ENCODE assay signal across 8 cellular contexts in the genomic region with DNA sequence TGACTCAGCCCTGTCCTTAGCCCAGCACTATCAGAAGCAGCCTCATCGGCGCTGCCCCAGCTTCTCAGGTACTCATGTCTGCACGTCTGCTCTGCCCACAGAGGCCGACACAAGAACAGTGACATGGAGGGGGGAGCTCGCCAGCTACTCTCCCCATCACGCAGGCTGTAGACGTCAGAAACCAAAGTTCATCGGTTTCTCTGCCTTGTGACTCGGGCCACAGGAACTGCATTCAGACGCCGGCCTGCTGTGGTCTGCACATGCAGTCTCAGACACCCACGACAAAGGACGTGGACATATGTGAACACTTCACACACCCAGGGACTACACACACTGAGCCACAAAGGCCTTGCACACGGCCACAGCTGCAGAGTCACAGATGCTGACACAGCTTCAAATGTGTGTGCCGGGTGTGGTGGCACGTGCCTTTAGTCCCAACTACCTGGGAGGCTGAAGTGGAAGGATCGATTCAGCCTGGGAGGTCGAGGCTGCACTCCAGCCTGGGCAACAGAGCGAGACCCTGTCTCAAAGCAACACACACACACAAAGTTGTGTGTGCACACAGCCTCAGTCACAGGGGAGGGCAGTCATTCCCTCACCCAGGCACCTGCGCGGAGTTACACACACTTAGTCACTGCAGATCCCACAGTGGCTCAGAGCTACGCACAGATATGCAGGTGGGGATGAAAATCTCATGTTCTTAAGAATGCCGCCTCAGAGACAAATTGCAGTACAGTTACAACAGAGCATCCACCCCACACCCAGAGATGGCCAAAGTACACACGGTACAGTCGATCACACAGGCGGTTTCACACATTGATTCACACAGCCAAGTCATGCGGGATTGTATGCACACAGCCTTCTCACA. TPM values are rescaled to one million over a fixed set of nuclear protein-coding genes. Genes with fewer than 3 reads are reported as not detected.
A peak's percentile ranks its signal among the peaks of the same experiment; 100 is the strongest.
DNase-seq lines count a peak whose midpoint lies in the region; ATAC-seq and TF ChIP-seq lines count a peak whose summit lies in the region.

No MANE protein-coding gene starts in this region.

- no peaks in the 10 kb centered on the region for H3K27me3 ChIP-seq in NT2/D1 (ENCODE audit: insufficient read depth, insufficient read length)
- no peaks in the 10 kb centered on the region for H3K27me3 ChIP-seq in trophoblast cell (ENCODE audit: insufficient read depth, low read length)

- no peak for TF ChIP-seq CTCF in GM20000 (IDR thresholded peaks at IDR 0.05; ENCODE audit: extremely low read depth, missing control alignments)
- TF ChIP-seq CTCF in fibroblast of villous mesenchyme (IDR thresholded peaks at IDR 0.05; ENCODE audit: insufficient read depth, low read depth, low read length), result no peak

- peak overlapping the region; percentile 90 for H3K27ac Mint-ChIP-seq in activated T-cell treated with anti-CD3 and anti-CD28 coated beads, Interleukin-2, amount 50 U/mL, for 72 hours

- H3K9me3 ChIP-seq in NT2/D1 (ENCODE audit: insufficient read depth, low read length) (no peaks in the 10 kb centered on the region), trophoblast cell (ENCODE audit: insufficient read depth, low read depth, low read length) (no peaks in the 10 kb centered on the region)

- H3K4me3 ChIP-seq in NT2/D1 (ENCODE audit: insufficient read length, low read depth) (no peak overlapping the region), fibroblast of villous mesenchyme (ENCODE audit: low read depth, low read length) (no peak overlapping the region), trophoblast cell (ENCODE audit: low read depth, low read length) (peak overlapping the region; percentile 59)

- H3K79me2 ChIP-seq in trophoblast cell (ENCODE audit: control insufficient read depth, insufficient read depth, low read length, poor library complexity), result peaks cover 10% of the 10 kb centered on the region

- H3K4me3 Mint-ChIP-seq in activated T-cell treated with anti-CD3 and anti-CD28 coated beads, Interleukin-2, amount 50 U/mL, for 72 hours, result peak overlapping the region; percentile 43 to 100

- H3K27ac ChIP-seq in trophoblast cell (ENCODE audit: low read depth, low read length), result peak overlapping the region; percentile 93

- H3K9me3 Mint-ChIP-seq in activated T-cell treated with anti-CD3 and anti-CD28 coated beads, Interleukin-2, amount 50 U/mL, for 72 hours, result no peaks in the 10 kb centered on the region

- H3K9ac ChIP-seq in NT2/D1 (ENCODE audit: insufficient read length, low read depth), result peak overlapping the region; percentile 85
- H3K9ac ChIP-seq in trophoblast cell (ENCODE audit: low read length), result no peak overlapping the region

- H3K79me1 ChIP-seq in trophoblast cell (ENCODE audit: low read length), result peaks cover 20% of the 10 kb centered on the region

- peaks cover 88% of the 10 kb centered on the region for H3K4me1 Mint-ChIP-seq in activated T-cell treated with anti-CD3 and anti-CD28 coated beads, Interleukin-2, amount 50 U/mL, for 72 hours (ENCODE audit: low read depth)

- H2AFZ ChIP-seq in trophoblast cell (ENCODE audit: insufficient read depth, low read length, poor library complexity), result peak overlapping the region; percentile 51

- no CpG with 5 or more reads among the region's 27 CpGs for WGBS in trophoblast cell (ENCODE audit: extremely low coverage, insufficient coverage, insufficient read length)

- ATAC-seq in activated T-cell treated with anti-CD3 and anti-CD28 coated beads, Interleukin-2, amount 50 U/mL, for 72 hours (replicated peaks in 1 of 2), result peak; percentile 69 to 72

- H4K12ac ChIP-seq in trophoblast cell (ENCODE audit: low read depth, low read length), result peak overlapping the region; percentile 65

- H4K8ac ChIP-seq in trophoblast cell (ENCODE audit: low read depth, low read length), result peak overlapping the region; percentile 50

- peak overlapping the region; percentile 62 for H2AK5ac ChIP-seq in trophoblast cell (ENCODE audit: low read length)

- H3K18ac ChIP-seq in trophoblast cell (ENCODE audit: low read length), result peak overlapping the region; percentile 66

- H2BK12ac ChIP-seq in trophoblast cell (ENCODE audit: low read length), result peak overlapping the region; percentile 1

- H3K27me3 Mint-ChIP-seq in activated T-cell treated with anti-CD3 and anti-CD28 coated beads, Interleukin-2, amount 50 U/mL, for 72 hours (ENCODE audit: low read depth), result no peaks in the 10 kb centered on the region

- H3K36me3 Mint-ChIP-seq in activated T-cell treated with anti-CD3 and anti-CD28 coated beads, Interleukin-2, amount 50 U/mL, for 72 hours (ENCODE audit: insufficient read depth in 2 of 2), result peaks cover 2% of the 10 kb centered on the region in 2 donors

- H3K36me3 ChIP-seq in NT2/D1 (ENCODE audit: insufficient read depth, insufficient read length, low read length) (peaks cover 17% of the 10 kb centered on the region), trophoblast cell (ENCODE audit: control insufficient read depth in 1 of 2, insufficient read depth in 2 of 2, low read length in 2 of 2) (peaks cover 5 to 10% of the 10 kb centered on the region in 2 experiments)

- peak overlapping the region; percentile 0 for H2BK5ac ChIP-seq in trophoblast cell (ENCODE audit: low read depth, low read length, poor library complexity)

- H3K4me2 ChIP-seq in trophoblast cell (ENCODE audit: low read length), result peak overlapping the region; percentile 81

- H3K14ac ChIP-seq in trophoblast cell (ENCODE audit: low read length), result peak overlapping the region; percentile 59

- DNase-seq in GM20000 (ENCODE audit: low spot score), result peak; percentile 67
- DNase-seq in NT2/D1 (ENCODE audit: low read depth, low spot score), result no peak
- DNase-seq in activated T-cell treated with anti-CD3 and anti-CD28 coated beads, Interleukin-2, amount 50 U/mL, for 72 hours, result peak; percentile 86 to 94
- peak; percentile 85 for DNase-seq in fibroblast of villous mesenchyme (ENCODE audit: low read depth)
- DNase-seq in trophoblast cell, result peak; percentile 83 to 85
- peak; percentile 69 for DNase-seq in ureter (ENCODE audit: low spot score)
- DNase-seq in dedifferentiated amniotic fluid mesenchymal stem cell (ENCODE audit: extremely low spot score), result no peak
- DNase-seq in NCI-H510A treated with DMSO at 0.1 percent for 48 hours (lab: John Stamatoyannopoulos, UW), result no peak

- H3K23ac ChIP-seq in trophoblast cell (ENCODE audit: low read length), result no peak overlapping the region

- peak overlapping the region; percentile 98 for H4K91ac ChIP-seq in trophoblast cell (ENCODE audit: low read depth, low read length)

- H2BK120ac ChIP-seq in trophoblast cell (ENCODE audit: insufficient read depth, low read length, poor library complexity), result peak overlapping the region; percentile 27

- H3K4ac ChIP-seq in trophoblast cell (ENCODE audit: low read depth, low read length), result no peak overlapping the region

- peaks cover 21% of the 10 kb centered on the region for H3K4me1 ChIP-seq in NT2/D1 (ENCODE audit: insufficient read depth, insufficient read length)
- peaks cover 27 to 40% of the 10 kb centered on the region in 2 experiments for H3K4me1 ChIP-seq in trophoblast cell (ENCODE audit: control insufficient read depth in 1 of 2, insufficient read depth in 2 of 2, low read length in 2 of 2)

RNA-seq across cellular contexts. Expression of a gene that starts 4.9 kb away (rescaled TPM):
- 100 to 1,000 TPM in 1 of 2 donors, 10 to 100 TPM in 1; 81.4 to 108 TPM for total RNA-seq in activated T-cell treated with anti-CD3 and anti-CD28 coated beads, Interleukin-2, amount 50 U/mL, for 72 hours
- 5.8 and 8.6 TPM in 2 replicates for total RNA-seq in fibroblast of villous mesenchyme
- polyA plus RNA-seq in trophoblast cell (2013), result 34.2 and 35.4 TPM in 2 replicates
- total RNA-seq in ureter, result 230 TPM

RNA-seq across cellular contexts. Expression of a gene that starts 10.6 kb away (rescaled TPM):
- 10 to 100 TPM; 26.4 to 34.3 TPM for total RNA-seq in activated T-cell treated with anti-CD3 and anti-CD28 coated beads, Interleukin-2, amount 50 U/mL, for 72 hours
- total RNA-seq in fibroblast of villous mesenchyme (22.0 and 22.2 TPM in 2 replicates), ureter (51.8 TPM)
- polyA plus RNA-seq in trophoblast cell (2013), result 19.0 and 22.7 TPM in 2 replicates

RNA-seq across cellular contexts. Expression of a gene that starts 10.7 kb away (rescaled TPM):
- total RNA-seq in activated T-cell treated with anti-CD3 and anti-CD28 coated beads, Interleukin-2, amount 50 U/mL, for 72 hours, result 10 to 100 TPM; 86.5 to 92.1 TPM
- 25.0 and 39.3 TPM in 2 replicates for total RNA-seq in fibroblast of villous mesenchyme
- 51.5 and 53.7 TPM in 2 replicates for polyA plus RNA-seq in trophoblast cell (2013)
- total RNA-seq in ureter, result 38.8 TPM

RNA-seq across cellular contexts. Expression of a gene that starts 10.9 kb away (rescaled TPM):
- total RNA-seq in activated T-cell treated with anti-CD3 and anti-CD28 coated beads, Interleukin-2, amount 50 U/mL, for 72 hours, result 10 to 100 TPM; 52.0 TPM
- 29.6 and 33.2 TPM in 2 replicates for total RNA-seq in fibroblast of villous mesenchyme
- polyA plus RNA-seq in trophoblast cell (2013), result 56.3 and 56.7 TPM in 2 replicates
- 36.9 TPM for total RNA-seq in ureter

RNA-seq across cellular contexts. Expression of a gene that starts 34.0 kb away (rescaled TPM):
- total RNA-seq in activated T-cell treated with anti-CD3 and anti-CD28 coated beads, Interleukin-2, amount 50 U/mL, for 72 hours, result 1,000 to 10,000 TPM; 3,177 to 3,644 TPM
- total RNA-seq in fibroblast of villous mesenchyme, result 43.2 and 48.3 TPM in 2 replicates
- 3,136 and 3,193 TPM in 2 replicates for polyA plus RNA-seq in trophoblast cell (2013)
- 2,118 TPM for total RNA-seq in ureter

Comparison
In these comparisons a context has a peak if more than half of its experiments do, and no peak if none do; other contexts are left out.
1. DNase-seq: peak in GM20000 (single experiment), activated T-cell treated with anti-CD3 and anti-CD28 coated beads, Interleukin-2, amount 50 U/mL, for 72 hours (2 of 2), fibroblast of villous mesenchyme (single experiment), trophoblast cell (2 of 2) and ureter (single experiment); none in NT2/D1 (single experiment), dedifferentiated amniotic fluid mesenchymal stem cell (single experiment) and NCI-H510A treated with DMSO at 0.1 percent for 48 hours (single experiment).